Comparison of ENCODE assay signal across 25 cellular contexts in the genomic region with DNA sequence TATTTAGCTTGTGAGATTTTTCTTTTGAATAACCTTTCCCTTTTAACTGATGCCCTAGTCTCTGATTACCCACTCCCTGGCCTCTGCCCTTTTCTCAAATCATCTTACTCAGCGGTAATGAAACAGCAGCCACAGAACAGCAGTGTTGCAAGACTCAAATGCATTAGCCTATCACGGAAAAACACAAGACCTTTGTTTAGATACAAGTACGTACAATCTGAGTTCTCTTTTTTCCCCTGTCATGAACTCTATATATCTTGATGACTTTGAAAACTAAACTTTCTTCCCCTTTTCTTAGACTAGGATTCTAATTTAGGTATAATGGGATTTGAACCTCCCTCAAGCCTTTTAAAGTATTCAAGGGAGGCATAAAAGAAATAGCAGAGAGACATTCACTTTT.
DNase-seq lines count a peak whose midpoint lies in the region; ATAC-seq and TF ChIP-seq lines count a peak whose summit lies in the region.
"Had no signal": no experiment of that assay in that cellular context is flagged by ENCODE, and none has a peak within 500 bp of the region (broad histone marks: within the 10 kb centered on the region; RNA-seq: fewer than 3 reads in every experiment).

No MANE protein-coding gene starts in this region.

- no peaks in the 10 kb centered on the region for H3K9me3 ChIP-seq in smooth muscle cell (replicated peaks; ENCODE audit: low read depth)
- H3K9me3 ChIP-seq: SJCRH30 had no signal

- peak overlapping the region; percentile 79 for H3K4me2 ChIP-seq in smooth muscle cell
- H3K4me2 ChIP-seq: KMS-11 had no signal

- TF ChIP-seq CTCF in fibroblast of pulmonary artery (IDR thresholded peaks at IDR 0.05; ENCODE audit: low read length, missing control alignments) (no peak), smooth muscle cell (IDR thresholded peaks at IDR 0.05; ENCODE audit: borderline replicate concordance, insufficient read depth, poor library complexity, severe bottlenecking) (no peak)

- no peaks in the 10 kb centered on the region for H3K27me3 ChIP-seq in smooth muscle cell (ENCODE audit: low read depth)
- H3K27me3 ChIP-seq: SJCRH30 had no signal

- no peaks in the 10 kb centered on the region for H3F3A ChIP-seq in smooth muscle cell (ENCODE audit: low read depth)

- no peaks in the 10 kb centered on the region for H4K20me1 ChIP-seq in smooth muscle cell (ENCODE audit: low read depth)

- peak overlapping the region; percentile 52 for H3K27ac ChIP-seq in smooth muscle cell (ENCODE audit: low read depth)
- H3K27ac ChIP-seq: KMS-11, parathyroid adenoma, SJCRH30 had no signal

- peak overlapping the region; percentile 26 for H3K9ac ChIP-seq in smooth muscle cell (ENCODE audit: low read depth)
- H3K9ac ChIP-seq: KMS-11, parathyroid adenoma had no signal

- WGBS in smooth muscle cell (ENCODE audit: low lambda C conversion rate): 7% methylated on average over 3 of the region's 3 CpGs

- peaks cover 11% of the 10 kb centered on the region for H3K4me1 ChIP-seq in smooth muscle cell (ENCODE audit: low read depth)
- H3K4me1 ChIP-seq: parathyroid adenoma, SJCRH30 had no signal

- no peaks in the 10 kb centered on the region for H3K36me3 ChIP-seq in smooth muscle cell (ENCODE audit: low read depth)
- H3K36me3 ChIP-seq: SJCRH30 had no signal

- DNase-seq in M059J (ENCODE audit: low read depth): peak; percentile 30
- peak; percentile 59 for DNase-seq in SKM-1 (lab: John Stamatoyannopoulos, UW; ENCODE audit: unreplicated experiment)
- peak; percentile 44 for DNase-seq in fibroblast of pulmonary artery (ENCODE audit: low read depth)
- DNase-seq in smooth muscle cell (lab: John Stamatoyannopoulos, UW; ENCODE audit: unreplicated experiment): no peak
- no peak for DNase-seq in LoVo (ENCODE audit: low spot score)
- DNase-seq in Right ventricle myocardium inferior (ENCODE audit: missing footprints): no peak
- DNase-seq in stimulated activated CD4-positive, alpha-beta T cell treated with anti-CD3 and anti-CD28 coated beads, Interleukin-4, amount 100 ng/mL, for 4 hours: no peak
- DNase-seq: activated naive CD4-positive, alpha-beta T cell treated with anti-CD3 and anti-CD28 coated beads, Interleukin-2, amount 10 ng/mL, durations not matched to agents 7 days and 5 days; activated T-cell treated with anti-CD3 and anti-CD28 coated beads, Interleukin-2, amount 50 U/mL, for 4 hours; aorta; caudate nucleus; CD8-positive, alpha-beta T cell; DMS79; H7; left cardiac atrium; midbrain; NCI-H2107; NCI-H526; nephron progenitor cell; SJCRH30 had no signal

- H3K4me3 ChIP-seq in fibroblast of pulmonary artery (replicated peaks; ENCODE audit: low read depth, low read length) (no peak overlapping the region), smooth muscle cell (no peak overlapping the region)
- H3K4me3 ChIP-seq: SJCRH30 had no signal

- intact Hi-C loops in Right ventricle myocardium inferior (cut with DNase I): no loop called here

- ATAC-seq in Right ventricle myocardium inferior: no peak
- ATAC-seq in HG02610 (IDR thresholded peaks at IDR 0.05; ENCODE audit: unreplicated experiment): no peak
- ATAC-seq: activated CD4-positive, CD25-positive, alpha-beta regulatory T cell treated with anti-CD3 and anti-CD28 coated beads, Interleukin-2, amount 50 U/mL, for 24 hours; activated T-cell treated with anti-CD3 and anti-CD28 coated beads, Interleukin-2, amount 50 U/mL, for 4 hours; CD8-positive, alpha-beta T cell; stimulated activated effector memory CD8-positive, alpha-beta T cell treated with anti-CD3 and anti-CD28 coated beads, Interleukin-12 subunit alpha, Interleukin-12 subunit beta, amount 100 ng/mL, for 72 hours had no signal

- no peaks in the 10 kb centered on the region for H3K79me2 ChIP-seq in smooth muscle cell (ENCODE audit: low read depth)
- H3K79me2 ChIP-seq: parathyroid adenoma had no signal

- H2AFZ ChIP-seq in smooth muscle cell (ENCODE audit: low read depth): peak overlapping the region; percentile 95
- H2AFZ ChIP-seq: parathyroid adenoma had no signal

Comparison
In these comparisons a context has a peak if more than half of its experiments do, and no peak if none do; other contexts are left out.
1. DNase-seq: peak in M059J (single experiment), SKM-1 (single experiment) and fibroblast of pulmonary artery (single experiment); none in smooth muscle cell (single experiment), LoVo (single experiment), Right ventricle myocardium inferior (single experiment) and stimulated activated CD4-positive, alpha-beta T cell treated with anti-CD3 and anti-CD28 coated beads, Interleukin-4, amount 100 ng/mL, for 4 hours (0 of 2).